Comparison of ENCODE assay signal across 2 cellular contexts in the genomic region with DNA sequence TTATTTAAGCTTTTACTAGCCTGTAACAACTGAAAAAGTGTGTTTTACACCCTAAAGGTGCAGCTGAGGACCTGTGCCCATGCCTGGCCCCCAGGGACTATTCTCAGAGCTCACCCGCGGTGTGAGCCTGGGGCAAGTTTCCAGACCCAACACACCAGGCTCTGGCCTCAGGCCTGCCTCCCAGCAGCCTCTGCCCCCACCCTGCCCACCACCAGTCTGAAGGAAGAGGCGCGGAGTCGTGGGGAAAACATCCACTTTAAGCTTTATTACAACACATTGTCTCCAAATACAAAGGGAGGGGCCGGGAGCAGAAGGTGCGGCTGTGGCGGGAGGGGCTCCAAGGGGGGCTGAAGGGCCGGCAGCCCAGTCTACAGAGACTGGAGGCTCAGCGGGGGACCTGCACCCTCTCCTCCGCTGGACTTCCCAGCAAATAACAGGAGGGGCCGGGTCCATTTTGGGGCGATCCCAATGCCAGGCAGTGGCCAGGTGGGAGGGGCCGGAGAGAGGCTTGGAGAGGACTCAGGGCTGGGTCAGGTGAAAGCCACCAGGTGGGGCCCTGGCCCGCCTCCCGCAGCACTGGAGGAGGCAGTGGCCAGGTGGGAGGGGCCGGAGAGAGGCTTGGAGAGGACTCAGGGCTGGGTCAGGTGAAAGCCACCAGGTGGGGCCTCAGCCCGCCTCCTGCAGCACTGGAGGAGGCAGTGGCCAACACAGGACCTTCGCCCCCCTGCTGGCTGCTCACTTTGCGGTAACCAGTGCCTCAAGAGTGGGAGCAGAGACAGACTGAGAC.
TF ChIP-seq lines count a peak whose summit lies in the region.

No MANE protein-coding gene starts in this region.

TF ChIP-seq in IMR-90, 13 proteins besides CTCF, POLR2A, EP300 and RAD21:
- TF ChIP-seq RFX5 (IDR thresholded peaks at IDR 0.05; ENCODE audit: low read depth, low read length) (no peak), NFE2L2 (IDR thresholded peaks at IDR 0.05; ENCODE audit: low read depth, low read length) (no peak), USF2 (IDR thresholded peaks at IDR 0.05; ENCODE audit: low read depth, low read length) (no peak), RCOR1 (IDR thresholded peaks at IDR 0.05; ENCODE audit: insufficient replicate concordance, low read length) (no peak), MXI1 (IDR thresholded peaks at IDR 0.05; ENCODE audit: borderline replicate concordance, low read depth, low read length) (no peak), CEBPB (IDR thresholded peaks at IDR 0.05; ENCODE audit: low read depth, low read length) (no peak), FOS (IDR thresholded peaks at IDR 0.05; ENCODE audit: low read depth, low read length) (no peak), MAZ (IDR thresholded peaks at IDR 0.05; ENCODE audit: borderline replicate concordance, low read depth, low read length) (no peak), CHD1 (IDR thresholded peaks at IDR 0.05; ENCODE audit: low read depth, low read length) (no peak), BHLHE40 (IDR thresholded peaks at IDR 0.05; ENCODE audit: low read depth, low read length) (no peak), SMC3 (IDR thresholded peaks at IDR 0.05; ENCODE audit: low read depth, low read length) (no peak), MAFK (IDR thresholded peaks at IDR 0.05; ENCODE audit: low read depth, low read length) (no peak)

TF ChIP-seq in WTC11, 78 proteins besides CTCF, POLR2A, EP300 and RAD21:
- TF ChIP-seq ZNF423 (CRISPR knock-in tag; IDR thresholded peaks at IDR 0.05) (0 out of 2 replicates have a peak, but pooled peaks have one; percentile 10), NFATC4 (CRISPR knock-in tag; IDR thresholded peaks at IDR 0.05) (no peak), CREM (CRISPR knock-in tag; IDR thresholded peaks at IDR 0.05) (no peak), RORB (CRISPR knock-in tag; IDR thresholded peaks at IDR 0.05) (no peak), ZNF232 (CRISPR knock-in tag; IDR thresholded peaks at IDR 0.05) (no peak), PRDM15 (CRISPR knock-in tag; IDR thresholded peaks at IDR 0.05) (no peak), NFE2L1 (CRISPR knock-in tag; IDR thresholded peaks at IDR 0.05) (no peak), GTF2I (CRISPR knock-in tag; conservative IDR thresholded peaks at IDR 0.05) (0 out of 2 replicates have a peak, but pooled peaks have one; percentile 10), ZNF396 (CRISPR knock-in tag; IDR thresholded peaks at IDR 0.05; ENCODE audit: borderline replicate concordance) (no peak), ARID4B (CRISPR knock-in tag; IDR thresholded peaks at IDR 0.05; ENCODE audit: borderline replicate concordance) (no peak), ZNF425 (CRISPR knock-in tag; conservative IDR thresholded peaks at IDR 0.05) (no peak), CREB1 (CRISPR knock-in tag; IDR thresholded peaks at IDR 0.05) (no peak), ZNF121 (CRISPR knock-in tag; IDR thresholded peaks at IDR 0.05) (peak; percentile 96), OVOL2 (CRISPR knock-in tag; IDR thresholded peaks at IDR 0.05; ENCODE audit: borderline replicate concordance) (no peak), ZNF138 (CRISPR knock-in tag; conservative IDR thresholded peaks at IDR 0.05) (no peak), SP1 (CRISPR knock-in tag; conservative IDR thresholded peaks at IDR 0.05) (0 out of 2 replicates have a peak, but pooled peaks have one; percentile 18)
- TF ChIP-seq, protein P1, sequence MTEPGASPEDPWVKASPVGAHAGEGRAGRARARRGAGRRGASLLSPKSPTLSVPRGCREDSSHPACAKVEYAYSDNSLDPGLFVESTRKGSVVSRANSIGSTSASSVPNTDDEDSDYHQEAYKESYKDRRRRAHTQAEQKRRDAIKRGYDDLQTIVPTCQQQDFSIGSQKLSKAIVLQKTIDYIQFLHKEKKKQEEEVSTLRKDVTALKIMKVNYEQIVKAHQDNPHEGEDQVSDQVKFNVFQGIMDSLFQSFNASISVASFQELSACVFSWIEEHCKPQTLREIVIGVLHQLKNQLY (CRISPR knock-in tag; IDR thresholded peaks at IDR 0.05) = no peak
- TF ChIP-seq, protein P2, sequence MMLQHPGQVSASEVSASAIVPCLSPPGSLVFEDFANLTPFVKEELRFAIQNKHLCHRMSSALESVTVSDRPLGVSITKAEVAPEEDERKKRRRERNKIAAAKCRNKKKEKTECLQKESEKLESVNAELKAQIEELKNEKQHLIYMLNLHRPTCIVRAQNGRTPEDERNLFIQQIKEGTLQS (CRISPR knock-in tag; conservative IDR thresholded peaks at IDR 0.05) = no peak
- TF ChIP-seq, protein P3, sequence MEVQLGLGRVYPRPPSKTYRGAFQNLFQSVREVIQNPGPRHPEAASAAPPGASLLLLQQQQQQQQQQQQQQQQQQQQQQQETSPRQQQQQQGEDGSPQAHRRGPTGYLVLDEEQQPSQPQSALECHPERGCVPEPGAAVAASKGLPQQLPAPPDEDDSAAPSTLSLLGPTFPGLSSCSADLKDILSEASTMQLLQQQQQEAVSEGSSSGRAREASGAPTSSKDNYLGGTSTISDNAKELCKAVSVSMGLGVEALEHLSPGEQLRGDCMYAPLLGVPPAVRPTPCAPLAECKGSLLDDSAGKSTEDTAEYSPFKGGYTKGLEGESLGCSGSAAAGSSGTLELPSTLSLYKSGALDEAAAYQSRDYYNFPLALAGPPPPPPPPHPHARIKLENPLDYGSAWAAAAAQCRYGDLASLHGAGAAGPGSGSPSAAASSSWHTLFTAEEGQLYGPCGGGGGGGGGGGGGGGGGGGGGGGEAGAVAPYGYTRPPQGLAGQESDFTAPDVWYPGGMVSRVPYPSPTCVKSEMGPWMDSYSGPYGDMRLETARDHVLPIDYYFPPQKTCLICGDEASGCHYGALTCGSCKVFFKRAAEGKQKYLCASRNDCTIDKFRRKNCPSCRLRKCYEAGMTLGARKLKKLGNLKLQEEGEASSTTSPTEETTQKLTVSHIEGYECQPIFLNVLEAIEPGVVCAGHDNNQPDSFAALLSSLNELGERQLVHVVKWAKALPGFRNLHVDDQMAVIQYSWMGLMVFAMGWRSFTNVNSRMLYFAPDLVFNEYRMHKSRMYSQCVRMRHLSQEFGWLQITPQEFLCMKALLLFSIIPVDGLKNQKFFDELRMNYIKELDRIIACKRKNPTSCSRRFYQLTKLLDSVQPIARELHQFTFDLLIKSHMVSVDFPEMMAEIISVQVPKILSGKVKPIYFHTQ (CRISPR knock-in tag; IDR thresholded peaks at IDR 0.05) = no peak
